Comparison of ENCODE assay signal across 28 cellular contexts in the genomic region with DNA sequence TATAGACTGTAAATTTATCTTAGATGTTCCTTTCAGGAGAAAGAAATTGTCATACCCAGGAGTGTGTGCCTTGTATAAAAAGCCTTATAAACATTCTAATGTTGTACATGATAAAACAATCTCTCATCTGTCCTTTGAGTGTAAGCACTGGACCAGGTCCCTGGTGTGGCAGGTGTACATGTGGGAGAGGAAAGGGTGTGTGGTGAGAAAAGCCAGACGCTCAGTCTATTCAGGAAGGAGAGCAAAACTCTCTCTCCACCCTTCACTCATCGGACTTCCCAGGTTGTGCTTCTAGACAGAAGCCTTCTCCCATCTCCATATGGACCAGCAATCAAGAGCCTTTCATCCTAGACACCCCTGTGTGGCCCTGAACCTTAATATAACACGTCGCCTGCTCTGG.
"Had no signal": no experiment of that assay in that cellular context is flagged by ENCODE, and none has a peak within 500 bp of the region (broad histone marks: within the 10 kb centered on the region; RNA-seq: fewer than 3 reads in every experiment).

No MANE protein-coding gene starts in this region.

- H3K4me1 ChIP-seq: pancreas, transverse colon, vagina had no signal

- H2AFZ ChIP-seq: hepatocyte had no signal

- ATAC-seq: mucosa of descending colon; naive thymus-derived CD4-positive, alpha-beta T cell; pancreas; sciatic nerve; stimulated activated naive CD8-positive, alpha-beta T cell treated with anti-CD3 and anti-CD28 coated beads, Interleukin-15, amount 100 ng/mL, for 72 hours; upper lobe of right lung had no signal

- H3K27me3 ChIP-seq: esophagus muscularis mucosa, hepatocyte, neutrophil, pancreas, suprapubic skin, transverse colon, upper lobe of right lung, vagina had no signal

- H3K9me3 ChIP-seq: mucosa of descending colon, neutrophil, pancreas, suprapubic skin, transverse colon, upper lobe of right lung, vagina had no signal

- H3K27me3 Mint-ChIP-seq: memory B cell had no signal

- H3K4me3 Mint-ChIP-seq: memory B cell; mesothelial cell of epicardium; naive thymus-derived CD4-positive, alpha-beta T cell; stimulated activated naive CD8-positive, alpha-beta T cell treated with anti-CD3 and anti-CD28 coated beads, Interleukin-15, amount 100 ng/mL, for 72 hours had no signal

- H3K4me3 ChIP-seq: coronary artery, esophagus muscularis mucosa, hepatocyte, lung, mucosa of descending colon, pancreas, smooth muscle cell, suprapubic skin, transverse colon, upper lobe of right lung, vagina had no signal

- H3K36me3 Mint-ChIP-seq: mesothelial cell of epicardium; naive thymus-derived CD4-positive, alpha-beta T cell had no signal

- H3K4me2 ChIP-seq: hepatocyte, smooth muscle cell had no signal

- H3K36me3 ChIP-seq: esophagus muscularis mucosa, neutrophil, pancreas, suprapubic skin, transverse colon, upper lobe of right lung, vagina had no signal

- FAIRE-seq: endothelial cell of umbilical vein, kidney, pancreas had no signal

- H3K9me3 Mint-ChIP-seq: memory B cell; stimulated activated naive CD8-positive, alpha-beta T cell treated with anti-CD3 and anti-CD28 coated beads, Interleukin-15, amount 100 ng/mL, for 72 hours had no signal

- DNase-seq: dermis blood vessel endothelial cell; effector memory CD4-positive, alpha-beta T cell; foreskin melanocyte; kidney; mucosa of descending colon; naive thymus-derived CD4-positive, alpha-beta T cell; pancreas; retina; stimulated activated CD4-positive, alpha-beta T cell treated with anti-CD3 and anti-CD28 coated beads, Interleukin-12 subunit alpha, Interleukin-12 subunit beta, amount 100 ng/mL, for 4 hours; stimulated activated CD4-positive, alpha-beta T cell treated with anti-CD3 and anti-CD28 coated beads, Interleukin-1b, Interleukin-23, amount 100 ng/mL, for 48 hours; stimulated activated CD4-positive, alpha-beta T cell treated with anti-CD3 and anti-CD28 coated beads, Interleukin-4, amount 100 ng/mL, for 1 hour; stimulated activated CD8-positive, alpha-beta memory T cell treated with anti-CD3 and anti-CD28 coated beads, Interleukin-4, amount 100 ng/mL, for 48 hours; stimulated activated naive CD4-positive, alpha-beta T cell; stimulated activated naive CD8-positive, alpha-beta T cell treated with anti-CD3 and anti-CD28 coated beads, Interleukin-15, amount 100 ng/mL, for 72 hours; transverse colon; upper lobe of right lung had no signal

- H3K27ac ChIP-seq: coronary artery, esophagus muscularis mucosa, hepatocyte, neutrophil, pancreas, suprapubic skin, transverse colon, upper lobe of right lung, vagina had no signal

- H3K4me1 Mint-ChIP-seq: stimulated activated naive CD8-positive, alpha-beta T cell treated with anti-CD3 and anti-CD28 coated beads, Interleukin-15, amount 100 ng/mL, for 72 hours had no signal

- H3K27ac Mint-ChIP-seq: memory B cell; mesothelial cell of epicardium; naive thymus-derived CD4-positive, alpha-beta T cell; stimulated activated naive CD8-positive, alpha-beta T cell treated with anti-CD3 and anti-CD28 coated beads, Interleukin-15, amount 100 ng/mL, for 72 hours had no signal
